In the genomic region with DNA sequence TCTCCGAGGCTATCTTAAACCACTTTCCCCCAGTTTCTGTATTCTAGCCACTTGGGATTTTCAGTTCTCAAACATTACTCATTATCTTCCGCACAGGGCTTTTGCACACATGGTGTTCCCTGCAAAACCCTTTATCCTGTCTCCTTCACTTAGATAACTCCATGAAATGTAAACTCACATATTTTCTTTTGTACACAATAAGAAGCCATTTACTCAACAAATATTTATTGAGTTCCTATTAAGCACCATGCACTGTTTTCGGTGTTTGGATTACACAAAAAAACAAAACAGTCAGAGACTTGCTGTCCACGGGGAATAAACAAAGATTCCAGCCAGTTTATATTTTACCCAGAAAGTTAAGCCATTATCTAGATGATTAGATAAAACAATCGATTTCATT, we compare ENCODE assay signal across 24 cellular contexts. TPM values are rescaled to one million over a fixed set of nuclear protein-coding genes. Genes with fewer than 3 reads are reported as not detected.
"Had no signal": no experiment of that assay in that cellular context is flagged by ENCODE, and none has a peak within 500 bp of the region (broad histone marks: within the 10 kb centered on the region; RNA-seq: fewer than 3 reads in every experiment).

No MANE protein-coding gene starts in this region.

- H3K4me2 ChIP-seq: hepatocyte, neural progenitor cell had no signal

- ATAC-seq: esophagus mucosa; foreskin keratinocyte; gastroesophageal sphincter; heart left ventricle; left lobe of liver; naive thymus-derived CD4-positive, alpha-beta T cell; right lobe of liver; stimulated activated naive B cell treated with anti-CD40 and anti-IgM and Interleukin-4, amounts not matched to agents 10 μg/mL and 1 μg/mL and 100 μg/mL, for 72 hours had no signal

- H3K27me3 ChIP-seq: foreskin keratinocyte, gastroesophageal sphincter, heart left ventricle, hepatocyte, neural progenitor cell, right lobe of liver, tibial nerve, upper lobe of left lung had no signal

- H3K9me3 ChIP-seq: gastroesophageal sphincter, heart left ventricle, right lobe of liver, thoracic aorta, tibial nerve, upper lobe of left lung had no signal

- H3K9ac ChIP-seq: neural progenitor cell, parathyroid adenoma had no signal

- H3K79me2 ChIP-seq: hepatocyte, parathyroid adenoma had no signal

- H3K4me1 ChIP-seq: foreskin keratinocyte, gastroesophageal sphincter, heart left ventricle, neural progenitor cell, parathyroid adenoma, right lobe of liver, tibial nerve, upper lobe of left lung had no signal

- H3K27ac ChIP-seq: epithelial cell of prostate, foreskin keratinocyte, gastroesophageal sphincter, heart left ventricle, hepatocyte, neural progenitor cell, parathyroid adenoma, right lobe of liver, thoracic aorta, tibial nerve, upper lobe of left lung had no signal

- DNase-seq: effector CD8-positive, alpha-beta T cell; endodermal cell; foreskin keratinocyte; heart left ventricle; kidney; mesendoderm; midbrain; naive thymus-derived CD4-positive, alpha-beta T cell; right lobe of liver; small intestine; stimulated activated CD4-positive, alpha-beta T cell treated with anti-CD3 and anti-CD28 coated beads, Interleukin-15, amount 100 ng/mL, for 24 hours; stimulated activated CD4-positive, alpha-beta T cell treated with anti-CD3 and anti-CD28 coated beads, Interleukin-2, amount 100 ng/mL, for 48 hours; stimulated activated naive B cell treated with anti-CD40 and anti-IgM and Interleukin-4, amounts not matched to agents 10 μg/mL and 1 μg/mL and 100 μg/mL, for 72 hours; upper lobe of left lung had no signal

- H3K4me3 ChIP-seq: gastroesophageal sphincter, heart left ventricle, hepatocyte, lung, neural progenitor cell, right lobe of liver, thoracic aorta, tibial nerve, upper lobe of left lung had no signal

- H2AFZ ChIP-seq: hepatocyte, neural progenitor cell, parathyroid adenoma had no signal

- H3K36me3 ChIP-seq: gastroesophageal sphincter, heart left ventricle, neural progenitor cell, right lobe of liver, thoracic aorta, tibial nerve, upper lobe of left lung had no signal

RNA-seq across cellular contexts. Expression of a gene that starts 42.5 kb away (rescaled TPM):
- total RNA-seq: foreskin keratinocyte; naive thymus-derived CD4-positive, alpha-beta T cell had no signal
- polyA plus RNA-seq: foreskin keratinocyte; naive thymus-derived CD4-positive, alpha-beta T cell had no signal
